Comparison of ENCODE assay signal across 24 cellular contexts in the genomic region with DNA sequence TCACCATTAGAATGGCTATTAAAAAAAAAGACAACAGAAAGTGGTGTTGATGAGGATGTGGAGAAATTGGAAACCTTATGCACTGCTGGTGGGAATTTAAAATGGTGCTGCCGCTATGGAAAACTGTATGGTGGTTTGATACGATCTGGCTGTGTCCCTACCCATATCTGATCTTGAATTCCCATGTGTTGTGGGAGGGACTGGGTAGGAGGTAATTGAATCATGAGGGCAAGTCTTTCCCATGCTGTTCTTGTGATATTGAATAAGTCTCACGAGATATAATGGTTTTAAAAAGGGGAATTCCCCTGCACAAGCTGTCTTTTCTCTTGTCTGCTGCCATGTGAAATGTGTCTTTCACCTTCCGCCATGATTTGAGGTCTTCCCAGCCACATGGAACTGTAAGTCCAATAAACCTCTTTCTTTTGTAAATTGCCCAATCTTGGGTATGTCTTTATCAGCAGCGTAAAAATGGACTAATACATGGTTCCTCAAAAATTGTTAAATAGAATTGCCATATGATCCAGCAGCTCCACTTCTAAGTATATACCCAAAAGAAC. TPM values are rescaled to one million over a fixed set of nuclear protein-coding genes. Genes with fewer than 3 reads are reported as not detected.
DNase-seq lines count a peak whose midpoint lies in the region; ATAC-seq and TF ChIP-seq lines count a peak whose summit lies in the region.
"Had no signal": no experiment of that assay in that cellular context is flagged by ENCODE, and none has a peak within 500 bp of the region (broad histone marks: within the 10 kb centered on the region; RNA-seq: fewer than 3 reads in every experiment).

No MANE protein-coding gene starts in this region.

- CTCF ChIA-PET in Calu3 (lab: Charles Lee) = no interaction called here

- H3K27ac Mint-ChIP-seq in activated T-cell treated with anti-CD3 and anti-CD28 coated beads, Interleukin-2, amount 50 U/mL, for 24 hours = peak overlapping the region; percentile 100
- H3K27ac Mint-ChIP-seq in Calu3 (ENCODE audit: unreplicated experiment) = no peak overlapping the region
- no peak overlapping the region for H3K27ac Mint-ChIP-seq in activated T-helper 17 cell treated with anti-CD3 and anti-CD28 coated beads, Interleukin-2, amount 50 U/mL, for 72 hours
- H3K27ac Mint-ChIP-seq in naive thymus-derived CD8-positive, alpha-beta T cell = peak overlapping the region in 7 of 10 donors; percentile 13 to 75 (median 22)

- BruUV-seq in Calu3 (replicated peaks; lab: Mats Ljungman, UMichigan) = TSS peak; percentile 1

- peaks cover 78% of the 10 kb centered on the region for H3K4me1 Mint-ChIP-seq in activated T-cell treated with anti-CD3 and anti-CD28 coated beads, Interleukin-2, amount 50 U/mL, for 24 hours (ENCODE audit: low read depth)
- H3K4me1 Mint-ChIP-seq in Calu3 (ENCODE audit: low read depth, unreplicated experiment) = peaks cover 13% of the 10 kb centered on the region
- peaks cover 59% of the 10 kb centered on the region for H3K4me1 Mint-ChIP-seq in activated T-helper 17 cell treated with anti-CD3 and anti-CD28 coated beads, Interleukin-2, amount 50 U/mL, for 72 hours
- H3K4me1 Mint-ChIP-seq in naive thymus-derived CD8-positive, alpha-beta T cell = peaks cover 35 to 79% (median 63%) of the 10 kb centered on the region in 4 donors

- ATAC-seq in activated T-helper 17 cell treated with anti-CD3 and anti-CD28 coated beads, Interleukin-2, amount 50 U/mL, for 72 hours (replicated peaks) = no peak
- no peak for ATAC-seq in naive thymus-derived CD8-positive, alpha-beta T cell
- no peak for ATAC-seq in GM21381 (IDR thresholded peaks at IDR 0.05; ENCODE audit: unreplicated experiment)
- ATAC-seq in HG03175 (IDR thresholded peaks at IDR 0.05; ENCODE audit: unreplicated experiment) = no peak
- ATAC-seq: HCT116, left lobe of liver had no signal

- intact Hi-C loops in Calu3 (cut with micrococcal nuclease; ENCODE audit: unreplicated experiment) = no loop called here

- DNase-seq in activated T-cell treated with anti-CD3 and anti-CD28 coated beads, Interleukin-2, amount 50 U/mL, for 24 hours = no peak
- DNase-seq in activated T-cell treated with anti-CD3 and anti-CD28 coated beads, Interleukin-2, amount 50 U/mL, for 1 hour = no peak
- DNase-seq in Calu3 (no peak), DMS79 treated with DMSO at 0.1 percent for 48 hours (lab: John Stamatoyannopoulos, UW) (no peak)
- no peak for DNase-seq in naive thymus-derived CD8-positive, alpha-beta T cell
- DNase-seq: brain microvascular endothelial cell; effector CD8-positive, alpha-beta T cell; erythroblast; foreskin melanocyte; mesendoderm; NCI-H1105 treated with DMSO at 0.1 percent for 48 hours; NCI-H2029 treated with DMSO at 0.1 percent for 48 hours; NCI-H226; NCI-H748 treated with DMSO at 0.1 percent for 48 hours; occipital lobe; RPMI8226 had no signal

- POLR2A ChIA-PET in naive thymus-derived CD8-positive, alpha-beta T cell (lab: Charles Lee) = interaction anchor here (1.5 kb wide), 1 partner anchor 139 kb away, joined by 3 read pairs; no protein-coding TSS in a partner anchor

- H3K27me3 Mint-ChIP-seq in activated T-cell treated with anti-CD3 and anti-CD28 coated beads, Interleukin-2, amount 50 U/mL, for 24 hours = no peaks in the 10 kb centered on the region
- no peaks in the 10 kb centered on the region for H3K27me3 Mint-ChIP-seq in Calu3 (ENCODE audit: unreplicated experiment)
- no peaks in the 10 kb centered on the region for H3K27me3 Mint-ChIP-seq in activated T-helper 17 cell treated with anti-CD3 and anti-CD28 coated beads, Interleukin-2, amount 50 U/mL, for 72 hours
- H3K27me3 Mint-ChIP-seq in naive thymus-derived CD8-positive, alpha-beta T cell = no peaks in the 10 kb centered on the region

- no peak for TF ChIP-seq CTCF in Calu3 (IDR thresholded peaks at IDR 0.05; ENCODE audit: unreplicated experiment)

- peaks cover 95% of the 10 kb centered on the region for H3K36me3 Mint-ChIP-seq in activated T-cell treated with anti-CD3 and anti-CD28 coated beads, Interleukin-2, amount 50 U/mL, for 24 hours (ENCODE audit: low read depth)
- H3K36me3 Mint-ChIP-seq in Calu3 (ENCODE audit: insufficient read depth, unreplicated experiment) = peaks cover 28% of the 10 kb centered on the region
- H3K36me3 Mint-ChIP-seq in activated T-helper 17 cell treated with anti-CD3 and anti-CD28 coated beads, Interleukin-2, amount 50 U/mL, for 72 hours (ENCODE audit: low read depth) = peaks cover 92% of the 10 kb centered on the region
- peaks cover 7 to 86% (median 25%) of the 10 kb centered on the region in 3 donors for H3K36me3 Mint-ChIP-seq in naive thymus-derived CD8-positive, alpha-beta T cell

- no peaks in the 10 kb centered on the region for H3K9me3 Mint-ChIP-seq in activated T-cell treated with anti-CD3 and anti-CD28 coated beads, Interleukin-2, amount 50 U/mL, for 24 hours
- H3K9me3 Mint-ChIP-seq in Calu3 (ENCODE audit: low read depth, unreplicated experiment) = no peaks in the 10 kb centered on the region
- no peaks in the 10 kb centered on the region for H3K9me3 Mint-ChIP-seq in activated T-helper 17 cell treated with anti-CD3 and anti-CD28 coated beads, Interleukin-2, amount 50 U/mL, for 72 hours
- no peaks in the 10 kb centered on the region for H3K9me3 Mint-ChIP-seq in naive thymus-derived CD8-positive, alpha-beta T cell

- peak overlapping the region; percentile 82 for H3K4me3 Mint-ChIP-seq in activated T-cell treated with anti-CD3 and anti-CD28 coated beads, Interleukin-2, amount 50 U/mL, for 24 hours
- H3K4me3 Mint-ChIP-seq in Calu3 (ENCODE audit: low read depth, unreplicated experiment) = no peak overlapping the region
- H3K4me3 Mint-ChIP-seq in activated T-helper 17 cell treated with anti-CD3 and anti-CD28 coated beads, Interleukin-2, amount 50 U/mL, for 72 hours = peak overlapping the region; percentile 95
- H3K4me3 Mint-ChIP-seq in naive thymus-derived CD8-positive, alpha-beta T cell = no peak overlapping the region

RNA-seq across cellular contexts. Expression of gene TAP2, which starts 4.9 kb away (rescaled TPM):
- total RNA-seq in Calu3 (2022) = 180 and 279 TPM in 2 replicates
- 100 to 1,000 TPM in 1 of 2 donors, 10 to 100 TPM in 1; 94.0 to 169 TPM for total RNA-seq in activated T-helper 17 cell treated with anti-CD3 and anti-CD28 coated beads, Interleukin-2, amount 50 U/mL, for 72 hours
- 100 to 1,000 TPM in 1 of 2 experiments, 10 to 100 TPM in 1; 96.2 to 117 TPM for total RNA-seq in naive thymus-derived CD8-positive, alpha-beta T cell
- 10 to 100 TPM; 24.2 to 36.6 (median 25.3) TPM for polyA plus RNA-seq in naive thymus-derived CD8-positive, alpha-beta T cell

RNA-seq across cellular contexts. Expression of gene PSMB8, which starts 10.2 kb away (rescaled TPM):
- 123 and 196 TPM in 2 replicates for total RNA-seq in Calu3 (2022)
- 100 to 1,000 TPM; 286 to 344 TPM for total RNA-seq in activated T-helper 17 cell treated with anti-CD3 and anti-CD28 coated beads, Interleukin-2, amount 50 U/mL, for 72 hours
- 100 to 1,000 TPM; 133 to 138 TPM for total RNA-seq in naive thymus-derived CD8-positive, alpha-beta T cell
- 100 to 1,000 TPM; 350 to 386 (median 386) TPM for polyA plus RNA-seq in naive thymus-derived CD8-positive, alpha-beta T cell

RNA-seq across cellular contexts. Expression of gene HLA-DOB, which starts 16.9 kb away (rescaled TPM):
- 0.97 and 2.2 TPM in 2 replicates for total RNA-seq in Calu3 (2022)
- 1 to 10 TPM; 2.8 to 4.2 TPM for total RNA-seq in activated T-helper 17 cell treated with anti-CD3 and anti-CD28 coated beads, Interleukin-2, amount 50 U/mL, for 72 hours
- total RNA-seq in naive thymus-derived CD8-positive, alpha-beta T cell = 1 to 10 TPM; 3.9 to 5.6 TPM
- under 1 TPM in 2 of 3 donors, not detected in 1; 0.43 to 0.75 TPM for polyA plus RNA-seq in naive thymus-derived CD8-positive, alpha-beta T cell
- total RNA-seq: left lobe of liver, myocyte, occipital lobe, skeletal muscle tissue, temporal lobe had no signal

RNA-seq across cellular contexts. Expression of gene TAP1, which starts 19.8 kb away (rescaled TPM):
- 75.1 and 141 TPM in 2 replicates for total RNA-seq in Calu3 (2022)
- total RNA-seq in activated T-helper 17 cell treated with anti-CD3 and anti-CD28 coated beads, Interleukin-2, amount 50 U/mL, for 72 hours = 100 to 1,000 TPM; 302 to 387 TPM
- 100 to 1,000 TPM; 113 TPM for total RNA-seq in naive thymus-derived CD8-positive, alpha-beta T cell
- 100 to 1,000 TPM; 197 to 283 (median 230) TPM for polyA plus RNA-seq in naive thymus-derived CD8-positive, alpha-beta T cell

RNA-seq across cellular contexts. Expression of gene PSMB9, which starts 20.3 kb away (rescaled TPM):
- 120 and 201 TPM in 2 replicates for total RNA-seq in Calu3 (2022)
- 100 to 1,000 TPM; 203 to 215 TPM for total RNA-seq in activated T-helper 17 cell treated with anti-CD3 and anti-CD28 coated beads, Interleukin-2, amount 50 U/mL, for 72 hours
- 100 to 1,000 TPM; 102 to 104 TPM for total RNA-seq in naive thymus-derived CD8-positive, alpha-beta T cell
- 100 to 1,000 TPM; 402 to 432 (median 424) TPM for polyA plus RNA-seq in naive thymus-derived CD8-positive, alpha-beta T cell

Comparison
In these comparisons a context has a peak if more than half of its experiments do, and no peak if none do; other contexts are left out.
1. H3K27ac Mint-ChIP-seq: peak in activated T-cell treated with anti-CD3 and anti-CD28 coated beads, Interleukin-2, amount 50 U/mL, for 24 hours (single experiment) and naive thymus-derived CD8-positive, alpha-beta T cell (7 of 10); none in Calu3 (single experiment) and activated T-helper 17 cell treated with anti-CD3 and anti-CD28 coated beads, Interleukin-2, amount 50 U/mL, for 72 hours (single experiment).
2. H3K4me3 Mint-ChIP-seq: peak in activated T-cell treated with anti-CD3 and anti-CD28 coated beads, Interleukin-2, amount 50 U/mL, for 24 hours (single experiment) and activated T-helper 17 cell treated with anti-CD3 and anti-CD28 coated beads, Interleukin-2, amount 50 U/mL, for 72 hours (single experiment); none in Calu3 (single experiment) and naive thymus-derived CD8-positive, alpha-beta T cell (0 of 10).